ENCODE assay signal across 17 cellular contexts in the genomic region with DNA sequence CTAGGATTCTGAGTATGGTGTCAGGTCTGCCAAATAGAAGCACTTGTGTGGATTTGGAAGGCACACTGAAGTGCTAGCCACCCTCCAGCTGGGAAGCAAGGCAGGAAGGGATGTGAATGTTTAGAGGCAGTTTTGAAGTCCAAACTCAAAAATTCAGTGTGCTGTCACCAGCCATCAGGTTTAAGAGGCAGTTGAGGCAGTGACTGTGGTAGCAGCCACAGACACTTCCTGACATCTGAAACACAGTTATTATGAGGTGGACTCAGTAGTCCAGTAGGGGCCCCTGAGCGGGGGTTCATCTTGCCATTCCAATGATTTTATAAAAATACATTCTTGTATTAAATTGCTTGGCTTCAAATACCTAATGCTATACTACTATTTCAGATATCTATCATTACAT. TPM values are rescaled to one million over a fixed set of nuclear protein-coding genes. Genes with fewer than 3 reads are reported as not detected.
DNase-seq lines count a peak whose midpoint lies in the region; ATAC-seq and TF ChIP-seq lines count a peak whose summit lies in the region.
"Had no signal": no experiment of that assay in that cellular context is flagged by ENCODE, and none has a peak within 500 bp of the region (broad histone marks: within the 10 kb centered on the region; RNA-seq: fewer than 3 reads in every experiment).

No MANE protein-coding gene starts in this region.

- intact Hi-C loops in activated T-helper 1 cell treated with anti-CD3 and anti-CD28 coated beads, Interleukin-12 subunit alpha, Interleukin-12 subunit beta, Interleukin-2, Interleukin-4 antibody, amounts not matched to agents 30 ng/mL and 10 ng/mL and 1 ng/mL, durations not matched to agents 14 hours and 24 hours and 36 hours (cut with micrococcal nuclease), result no loop called here
- intact Hi-C loops in Calu3 (cut with micrococcal nuclease; ENCODE audit: unreplicated experiment) (no loop called here), left cardiac atrium (cut with DNase I) (no loop called here)

- no TSS peak for BruUV-seq in Calu3 (replicated peaks; lab: Mats Ljungman, UMichigan)

- CTCF ChIA-PET in Calu3 (lab: Charles Lee), result no interaction called here

- peaks cover 16% of the 10 kb centered on the region for H3K9me3 Mint-ChIP-seq in T-helper 1 cell treated with Interleukin-12 subunit alpha and Interleukin-12 subunit beta and Interleukin-4 antibody, amounts not matched to agents 30 μg/mL and 1 μg/mL, for 36 hours
- H3K9me3 Mint-ChIP-seq in activated naive CD8-positive, alpha-beta T cell treated with anti-CD3 and anti-CD28 coated beads, Interleukin-2, amount 10 ng/mL, durations not matched to agents 7 days and 5 days, result peaks cover under 1% of the 10 kb centered on the region
- peaks cover 5% of the 10 kb centered on the region for H3K9me3 Mint-ChIP-seq in activated naive CD8-positive, alpha-beta T cell treated with anti-CD3 and anti-CD28 coated beads, Interleukin-2, amount 50 U/mL, for 24 hours
- peaks cover 9% of the 10 kb centered on the region for H3K9me3 Mint-ChIP-seq in activated T-helper 1 cell treated with anti-CD3 and anti-CD28 coated beads, Interleukin-12 subunit alpha, Interleukin-12 subunit beta, Interleukin-2, Interleukin-4 antibody, amounts not matched to agents 30 ng/mL and 10 ng/mL and 1 ng/mL, durations not matched to agents 14 hours and 24 hours and 36 hours
- no peaks in the 10 kb centered on the region for H3K9me3 Mint-ChIP-seq in Calu3 (ENCODE audit: low read depth, unreplicated experiment)

- no peak overlapping the region for H3K4me3 Mint-ChIP-seq in T-helper 1 cell treated with Interleukin-12 subunit alpha and Interleukin-12 subunit beta and Interleukin-4 antibody, amounts not matched to agents 30 μg/mL and 1 μg/mL, for 36 hours
- peak overlapping the region; percentile 26 for H3K4me3 Mint-ChIP-seq in activated naive CD8-positive, alpha-beta T cell treated with anti-CD3 and anti-CD28 coated beads, Interleukin-2, amount 10 ng/mL, durations not matched to agents 7 days and 5 days
- no peak overlapping the region for H3K4me3 Mint-ChIP-seq in activated naive CD8-positive, alpha-beta T cell treated with anti-CD3 and anti-CD28 coated beads, Interleukin-2, amount 50 U/mL, for 24 hours
- no peak overlapping the region for H3K4me3 Mint-ChIP-seq in activated T-helper 1 cell treated with anti-CD3 and anti-CD28 coated beads, Interleukin-12 subunit alpha, Interleukin-12 subunit beta, Interleukin-2, Interleukin-4 antibody, amounts not matched to agents 30 ng/mL and 10 ng/mL and 1 ng/mL, durations not matched to agents 14 hours and 24 hours and 36 hours
- H3K4me3 Mint-ChIP-seq in Calu3 (ENCODE audit: low read depth, unreplicated experiment), result no peak overlapping the region

- peaks cover 49% of the 10 kb centered on the region for H3K4me1 Mint-ChIP-seq in T-helper 1 cell treated with Interleukin-12 subunit alpha and Interleukin-12 subunit beta and Interleukin-4 antibody, amounts not matched to agents 30 μg/mL and 1 μg/mL, for 36 hours (ENCODE audit: low read depth)
- H3K4me1 Mint-ChIP-seq in activated naive CD8-positive, alpha-beta T cell treated with anti-CD3 and anti-CD28 coated beads, Interleukin-2, amount 10 ng/mL, durations not matched to agents 7 days and 5 days, result peaks cover 50% of the 10 kb centered on the region
- peaks cover 57% of the 10 kb centered on the region for H3K4me1 Mint-ChIP-seq in activated naive CD8-positive, alpha-beta T cell treated with anti-CD3 and anti-CD28 coated beads, Interleukin-2, amount 50 U/mL, for 24 hours
- H3K4me1 Mint-ChIP-seq in activated T-helper 1 cell treated with anti-CD3 and anti-CD28 coated beads, Interleukin-12 subunit alpha, Interleukin-12 subunit beta, Interleukin-2, Interleukin-4 antibody, amounts not matched to agents 30 ng/mL and 10 ng/mL and 1 ng/mL, durations not matched to agents 14 hours and 24 hours and 36 hours (ENCODE audit: low read depth), result peaks cover 61% of the 10 kb centered on the region
- H3K4me1 Mint-ChIP-seq in Calu3 (ENCODE audit: low read depth, unreplicated experiment), result no peaks in the 10 kb centered on the region

- DNase-seq in T-helper 1 cell, result no peak
- DNase-seq in activated naive CD8-positive, alpha-beta T cell treated with anti-CD3 and anti-CD28 coated beads, Interleukin-2, amount 10 ng/mL, durations not matched to agents 7 days and 5 days, result no peak
- DNase-seq in activated naive CD8-positive, alpha-beta T cell treated with anti-CD3 and anti-CD28 coated beads, Interleukin-2, amount 50 U/mL, for 24 hours, result no peak
- no peak for DNase-seq in activated T-helper 1 cell treated with anti-CD3 and anti-CD28 coated beads, Interleukin-12 subunit alpha, Interleukin-12 subunit beta, Interleukin-2, Interleukin-4 antibody, amounts not matched to agents 30 ng/mL and 10 ng/mL and 1 ng/mL, durations not matched to agents 14 hours and 24 hours and 36 hours (ENCODE audit: low spot score)
- no peak for DNase-seq in Calu3
- DNase-seq in left cardiac atrium, result no peak
- DNase-seq: AML-193, EL, KBM-7, MV-4-11, NCI-H187, NCI-H2107, NCI-H510A, NCI-H748 treated with DMSO at 0.1 percent for 48 hours had no signal

- POLR2A ChIA-PET in activated naive CD8-positive, alpha-beta T cell treated with anti-CD3 and anti-CD28 coated beads, Interleukin-2, amount 10 ng/mL, durations not matched to agents 7 days and 5 days (lab: Charles Lee), result interaction anchor here (0.6 to 7.9 kb wide), 2 partner anchors 14 to 129 kb away, joined by 3 to 134 read pairs; a partner anchor contains a TSS

- peak; percentile 21 for ATAC-seq in activated naive CD8-positive, alpha-beta T cell treated with anti-CD3 and anti-CD28 coated beads, Interleukin-2, amount 10 ng/mL, durations not matched to agents 7 days and 5 days (ENCODE audit: low read depth)
- no peak for ATAC-seq in activated naive CD8-positive, alpha-beta T cell treated with anti-CD3 and anti-CD28 coated beads, Interleukin-2, amount 50 U/mL, for 24 hours
- ATAC-seq in GM18868 (IDR thresholded peaks at IDR 0.05; ENCODE audit: unreplicated experiment) (no peak), left cardiac atrium (no peak)
- ATAC-seq: Right ventricle myocardium inferior had no signal

- peak overlapping the region; percentile 52 for H3K27ac Mint-ChIP-seq in T-helper 1 cell treated with Interleukin-12 subunit alpha and Interleukin-12 subunit beta and Interleukin-4 antibody, amounts not matched to agents 30 μg/mL and 1 μg/mL, for 36 hours
- H3K27ac Mint-ChIP-seq in activated naive CD8-positive, alpha-beta T cell treated with anti-CD3 and anti-CD28 coated beads, Interleukin-2, amount 10 ng/mL, durations not matched to agents 7 days and 5 days, result peak overlapping the region; percentile 81
- H3K27ac Mint-ChIP-seq in activated naive CD8-positive, alpha-beta T cell treated with anti-CD3 and anti-CD28 coated beads, Interleukin-2, amount 50 U/mL, for 24 hours, result no peak overlapping the region
- peak overlapping the region; percentile 3 for H3K27ac Mint-ChIP-seq in activated T-helper 1 cell treated with anti-CD3 and anti-CD28 coated beads, Interleukin-12 subunit alpha, Interleukin-12 subunit beta, Interleukin-2, Interleukin-4 antibody, amounts not matched to agents 30 ng/mL and 10 ng/mL and 1 ng/mL, durations not matched to agents 14 hours and 24 hours and 36 hours
- H3K27ac Mint-ChIP-seq in Calu3 (ENCODE audit: unreplicated experiment), result no peak overlapping the region

- no peaks in the 10 kb centered on the region for H3K27me3 Mint-ChIP-seq in T-helper 1 cell treated with Interleukin-12 subunit alpha and Interleukin-12 subunit beta and Interleukin-4 antibody, amounts not matched to agents 30 μg/mL and 1 μg/mL, for 36 hours (ENCODE audit: low read depth)
- no peaks in the 10 kb centered on the region for H3K27me3 Mint-ChIP-seq in activated naive CD8-positive, alpha-beta T cell treated with anti-CD3 and anti-CD28 coated beads, Interleukin-2, amount 10 ng/mL, durations not matched to agents 7 days and 5 days
- no peaks in the 10 kb centered on the region for H3K27me3 Mint-ChIP-seq in activated naive CD8-positive, alpha-beta T cell treated with anti-CD3 and anti-CD28 coated beads, Interleukin-2, amount 50 U/mL, for 24 hours
- H3K27me3 Mint-ChIP-seq in activated T-helper 1 cell treated with anti-CD3 and anti-CD28 coated beads, Interleukin-12 subunit alpha, Interleukin-12 subunit beta, Interleukin-2, Interleukin-4 antibody, amounts not matched to agents 30 ng/mL and 10 ng/mL and 1 ng/mL, durations not matched to agents 14 hours and 24 hours and 36 hours (ENCODE audit: insufficient read depth), result no peaks in the 10 kb centered on the region
- H3K27me3 Mint-ChIP-seq in Calu3 (ENCODE audit: unreplicated experiment), result no peaks in the 10 kb centered on the region

- no peak for TF ChIP-seq CTCF in Calu3 (IDR thresholded peaks at IDR 0.05; ENCODE audit: unreplicated experiment)

- H3K36me3 Mint-ChIP-seq in T-helper 1 cell treated with Interleukin-12 subunit alpha and Interleukin-12 subunit beta and Interleukin-4 antibody, amounts not matched to agents 30 μg/mL and 1 μg/mL, for 36 hours (ENCODE audit: low read depth), result peaks cover 3% of the 10 kb centered on the region
- peaks cover 5% of the 10 kb centered on the region for H3K36me3 Mint-ChIP-seq in activated naive CD8-positive, alpha-beta T cell treated with anti-CD3 and anti-CD28 coated beads, Interleukin-2, amount 10 ng/mL, durations not matched to agents 7 days and 5 days
- no peaks in the 10 kb centered on the region for H3K36me3 Mint-ChIP-seq in activated naive CD8-positive, alpha-beta T cell treated with anti-CD3 and anti-CD28 coated beads, Interleukin-2, amount 50 U/mL, for 24 hours (ENCODE audit: low read depth)
- H3K36me3 Mint-ChIP-seq in activated T-helper 1 cell treated with anti-CD3 and anti-CD28 coated beads, Interleukin-12 subunit alpha, Interleukin-12 subunit beta, Interleukin-2, Interleukin-4 antibody, amounts not matched to agents 30 ng/mL and 10 ng/mL and 1 ng/mL, durations not matched to agents 14 hours and 24 hours and 36 hours (ENCODE audit: low read depth), result peaks cover 4% of the 10 kb centered on the region
- H3K36me3 Mint-ChIP-seq in Calu3 (ENCODE audit: insufficient read depth, unreplicated experiment), result no peaks in the 10 kb centered on the region

RNA-seq across cellular contexts. Expression of a gene that starts 13.4 kb away (rescaled TPM):
- 100 to 1,000 TPM; 259 to 273 TPM for total RNA-seq in activated naive CD8-positive, alpha-beta T cell treated with anti-CD3 and anti-CD28 coated beads, Interleukin-2, amount 10 ng/mL, durations not matched to agents 7 days and 5 days
- 144 and 159 TPM in 2 replicates for total RNA-seq in activated T-helper 1 cell treated with anti-CD3 and anti-CD28 coated beads, Interleukin-12 subunit alpha, Interleukin-12 subunit beta, Interleukin-2, Interleukin-4 antibody, amounts not matched to agents 30 ng/mL and 10 ng/mL and 1 ng/mL, durations not matched to agents 14 hours and 24 hours and 36 hours
- 7.2 and 11.9 TPM in 2 replicates for total RNA-seq in Calu3 (2022)
- 1 to 10 TPM; 4.2 to 5.0 TPM for total RNA-seq in left cardiac atrium

Comparison
In these comparisons a context has a peak if more than half of its experiments do, and no peak if none do; other contexts are left out.
1. H3K27ac Mint-ChIP-seq: peak in T-helper 1 cell treated with Interleukin-12 subunit alpha and Interleukin-12 subunit beta and Interleukin-4 antibody, amounts not matched to agents 30 μg/mL and 1 μg/mL, for 36 hours (single experiment), activated naive CD8-positive, alpha-beta T cell treated with anti-CD3 and anti-CD28 coated beads, Interleukin-2, amount 10 ng/mL, durations not matched to agents 7 days and 5 days (single experiment) and activated T-helper 1 cell treated with anti-CD3 and anti-CD28 coated beads, Interleukin-12 subunit alpha, Interleukin-12 subunit beta, Interleukin-2, Interleukin-4 antibody, amounts not matched to agents 30 ng/mL and 10 ng/mL and 1 ng/mL, durations not matched to agents 14 hours and 24 hours and 36 hours (single experiment); none in activated naive CD8-positive, alpha-beta T cell treated with anti-CD3 and anti-CD28 coated beads, Interleukin-2, amount 50 U/mL, for 24 hours (single experiment) and Calu3 (single experiment).
2. RNA of a gene that starts 13.4 kb away (total RNA-seq): 259 to 273 TPM in activated naive CD8-positive, alpha-beta T cell treated with anti-CD3 and anti-CD28 coated beads, Interleukin-2, amount 10 ng/mL, durations not matched to agents 7 days and 5 days and 144 to 159 TPM in activated T-helper 1 cell treated with anti-CD3 and anti-CD28 coated beads, Interleukin-12 subunit alpha, Interleukin-12 subunit beta, Interleukin-2, Interleukin-4 antibody, amounts not matched to agents 30 ng/mL and 10 ng/mL and 1 ng/mL, durations not matched to agents 14 hours and 24 hours and 36 hours; 7.2 to 11.9 TPM in Calu3 and 4.2 to 5.0 TPM in left cardiac atrium; every median in the first group is over 10 times any median in the second.